1 cellular context compared by ENCODE assay signal in genomic region chr3:39383190-39383912, GRCh38.
TF ChIP-seq lines count a peak whose summit lies in the region.

SLC25A38 (plus strand) TSS chr3:39383370; CDS start chr3:39383725, 355 bp downstream.

TF ChIP-seq in HepG2, 621 proteins besides CTCF, POLR2A, EP300 and RAD21 (continued from another document and continues in another):
- no peak for TF ChIP-seq ZNF512 (CRISPR knock-in tag; IDR thresholded peaks at IDR 0.05)
- no peak for TF ChIP-seq ZHX2 (IDR thresholded peaks at IDR 0.05; ENCODE audit: low read depth)
- no peak for TF ChIP-seq ZHX2 (CRISPR knock-in tag; IDR thresholded peaks at IDR 0.05; ENCODE audit: borderline replicate concordance)
- TF ChIP-seq GABPB1 (CRISPR knock-in tag; IDR thresholded peaks at IDR 0.05) = peak; percentile 91
- TF ChIP-seq ZNF333 (CRISPR knock-in tag; IDR thresholded peaks at IDR 0.05; ENCODE audit: borderline replicate concordance) = no peak; the same call in 1 of the 2 replicates
- TF ChIP-seq KMT2B (CRISPR knock-in tag; IDR thresholded peaks at IDR 0.05) = peak; percentile 69
- TF ChIP-seq KDM5B (CRISPR knock-in tag; IDR thresholded peaks at IDR 0.05; ENCODE audit: borderline replicate concordance) = 0 out of 2 replicates have a peak, but pooled peaks have one; percentile 13
- no peak for TF ChIP-seq ZNF713 (CRISPR knock-in tag; IDR thresholded peaks at IDR 0.05)
- no peak for TF ChIP-seq MLXIP (CRISPR knock-in tag; IDR thresholded peaks at IDR 0.05; ENCODE audit: borderline replicate concordance)
- TF ChIP-seq ZNF431 (CRISPR knock-in tag; IDR thresholded peaks at IDR 0.05; ENCODE audit: borderline replicate concordance, low read depth) = no peak
- no peak for TF ChIP-seq SOX6 (IDR thresholded peaks at IDR 0.05)
- no peak for TF ChIP-seq SOX6 (CRISPR knock-in tag; IDR thresholded peaks at IDR 0.05)
- TF ChIP-seq ASH2L (IDR thresholded peaks at IDR 0.05; ENCODE audit: insufficient read length, low read depth, low read length) = peak; percentile 90
- 0 out of 2 replicates have a peak, but pooled peaks have one; percentile 21 for TF ChIP-seq GTF3A (CRISPR knock-in tag; conservative IDR thresholded peaks at IDR 0.05)
- TF ChIP-seq JUNB (CRISPR knock-in tag; IDR thresholded peaks at IDR 0.05; ENCODE audit: borderline replicate concordance) = no peak
- no peak; the same call in 1 of the 2 replicates for TF ChIP-seq ZNF142 (CRISPR knock-in tag; IDR thresholded peaks at IDR 0.05)
- peak; percentile 87; the same call in 1 of the 2 replicates for TF ChIP-seq ZFP91 (CRISPR knock-in tag; IDR thresholded peaks at IDR 0.05; ENCODE audit: borderline replicate concordance)
- TF ChIP-seq ZNF225 (CRISPR knock-in tag; IDR thresholded peaks at IDR 0.05) = 0 out of 2 replicates have a peak, but pooled peaks have one; percentile 43
- TF ChIP-seq TAF1 (CRISPR knock-in tag; IDR thresholded peaks at IDR 0.05) = peak; percentile 50; the same call in 1 of the 2 replicates
- TF ChIP-seq ZNF350 (CRISPR knock-in tag; IDR thresholded peaks at IDR 0.05; ENCODE audit: borderline replicate concordance, low read depth) = peak; percentile 71
- peak; percentile 7; the same call in 1 of the 2 replicates for TF ChIP-seq ZBTB46 (CRISPR knock-in tag; IDR thresholded peaks at IDR 0.05; ENCODE audit: borderline replicate concordance)
- no peak for TF ChIP-seq ZNF580 (CRISPR knock-in tag; IDR thresholded peaks at IDR 0.05; ENCODE audit: borderline replicate concordance, low read depth)
- TF ChIP-seq FIP1L1 (IDR thresholded peaks at IDR 0.05; ENCODE audit: borderline replicate concordance, insufficient read depth, low read depth, low read length) = no peak
- peak; percentile 59; the same call in 1 of the 2 replicates for TF ChIP-seq ZHX1 (CRISPR knock-in tag; IDR thresholded peaks at IDR 0.05; ENCODE audit: low read depth)
